In genomic region chr16:84876873-84877606, GRCh38 we compare ENCODE assay signal across 16 cellular contexts.
"Had no signal": no experiment of that assay in that cellular context is flagged by ENCODE, and none has a peak within 500 bp of the region (broad histone marks: within the 10 kb centered on the region; RNA-seq: fewer than 3 reads in every experiment).

No MANE protein-coding gene starts in this region.

- H3K9me3 ChIP-seq: left lung, sigmoid colon had no signal

- H3K4me1 Mint-ChIP-seq: activated CD4-positive, alpha-beta T cell treated with anti-CD3 and anti-CD28 coated beads, Interleukin-2, amount 10 ng/mL, durations not matched to agents 7 days and 5 days; activated naive CD8-positive, alpha-beta T cell treated with anti-CD3 and anti-CD28 coated beads, Interleukin-2, amount 10 ng/mL, durations not matched to agents 7 days and 5 days; memory B cell; stimulated activated memory B cell treated with anti-CD40 and anti-IgM and Interleukin-4, amounts not matched to agents 10 μg/mL and 1 μg/mL and 100 μg/mL, for 72 hours had no signal

- H3K4me3 ChIP-seq: left lung, sigmoid colon had no signal

- H3K36me3 Mint-ChIP-seq: activated naive CD8-positive, alpha-beta T cell treated with anti-CD3 and anti-CD28 coated beads, Interleukin-2, amount 10 ng/mL, durations not matched to agents 7 days and 5 days; stimulated activated memory B cell treated with anti-CD40 and anti-IgM and Interleukin-4, amounts not matched to agents 10 μg/mL and 1 μg/mL and 100 μg/mL, for 72 hours had no signal

- H3K4me1 ChIP-seq: left lung had no signal

- H3K27ac ChIP-seq: brain microvascular endothelial cell, epithelial cell of prostate, left lung, sigmoid colon had no signal

- ATAC-seq: left lung; stimulated activated memory B cell treated with anti-CD40 and anti-IgM and Interleukin-4, amounts not matched to agents 10 μg/mL and 1 μg/mL and 100 μg/mL, for 72 hours had no signal

- H3K27ac Mint-ChIP-seq: activated CD4-positive, alpha-beta T cell treated with anti-CD3 and anti-CD28 coated beads, Interleukin-2, amount 10 ng/mL, durations not matched to agents 7 days and 5 days; activated naive CD8-positive, alpha-beta T cell treated with anti-CD3 and anti-CD28 coated beads, Interleukin-2, amount 10 ng/mL, durations not matched to agents 7 days and 5 days; memory B cell; nephron; stimulated activated memory B cell treated with anti-CD40 and anti-IgM and Interleukin-4, amounts not matched to agents 10 μg/mL and 1 μg/mL and 100 μg/mL, for 72 hours; T-helper 2 cell treated with Interferon-gamma antibody and Interleukin-4, amounts not matched to agents 5 μg/mL and 100 μg/mL, for 36 hours had no signal

- H3K9me3 Mint-ChIP-seq: activated CD4-positive, alpha-beta T cell treated with anti-CD3 and anti-CD28 coated beads, Interleukin-2, amount 10 ng/mL, durations not matched to agents 7 days and 5 days; activated naive CD8-positive, alpha-beta T cell treated with anti-CD3 and anti-CD28 coated beads, Interleukin-2, amount 10 ng/mL, durations not matched to agents 7 days and 5 days; nephron; T-helper 2 cell treated with Interferon-gamma antibody and Interleukin-4, amounts not matched to agents 5 μg/mL and 100 μg/mL, for 36 hours had no signal

- H3K27me3 ChIP-seq: brain microvascular endothelial cell, left lung, sigmoid colon had no signal

- H3K4me3 Mint-ChIP-seq: activated CD4-positive, alpha-beta T cell treated with anti-CD3 and anti-CD28 coated beads, Interleukin-2, amount 10 ng/mL, durations not matched to agents 7 days and 5 days; activated naive CD8-positive, alpha-beta T cell treated with anti-CD3 and anti-CD28 coated beads, Interleukin-2, amount 10 ng/mL, durations not matched to agents 7 days and 5 days; memory B cell; nephron; stimulated activated memory B cell treated with anti-CD40 and anti-IgM and Interleukin-4, amounts not matched to agents 10 μg/mL and 1 μg/mL and 100 μg/mL, for 72 hours; T-helper 2 cell treated with Interferon-gamma antibody and Interleukin-4, amounts not matched to agents 5 μg/mL and 100 μg/mL, for 36 hours had no signal

- DNase-seq: activated CD4-positive, alpha-beta T cell treated with anti-CD3 and anti-CD28 coated beads, Interleukin-2, amount 10 ng/mL, durations not matched to agents 7 days and 5 days; activated CD4-positive, CD25-positive, alpha-beta regulatory T cell; activated CD8-positive, alpha-beta memory T cell treated with anti-CD3 and anti-CD28 coated beads for 24 hours; activated naive CD8-positive, alpha-beta T cell treated with anti-CD3 and anti-CD28 coated beads, Interleukin-2, amount 10 ng/mL, durations not matched to agents 7 days and 5 days; anterior cingulate cortex; brain microvascular endothelial cell; effector memory CD4-positive, alpha-beta T cell; left lung; sigmoid colon; stimulated activated CD4-positive, alpha-beta T cell treated with anti-CD3 and anti-CD28 coated beads, Interleukin-2, amount 100 ng/mL, for 48 hours; trophoblast cell had no signal
